Comparison of ENCODE assay signal across 10 cellular contexts in genomic region chr12:122713491-122714188, GRCh38. TPM values are rescaled to one million over a fixed set of nuclear protein-coding genes. Genes with fewer than 3 reads are reported as not detected.
"Had no signal": no experiment of that assay in that cellular context is flagged by ENCODE, and none has a peak within 500 bp of the region (broad histone marks: within the 10 kb centered on the region; RNA-seq: fewer than 3 reads in every experiment).

No MANE protein-coding gene starts in this region.

RNA-seq across cellular contexts. Expression of gene HCAR3, which starts 3.0 kb away (rescaled TPM):
- total RNA-seq: activated CD8-positive, alpha-beta T cell treated with anti-CD3 and anti-CD28 coated beads, Interleukin-2, amount 10 ng/mL, durations not matched to agents 7 days and 5 days; endodermal cell; fibroblast of villous mesenchyme; left ventricle myocardium inferior; pulmonary artery endothelial cell; right atrium auricular region had no signal
- polyA plus RNA-seq: fibroblast of lung, neural cell had no signal

RNA-seq across cellular contexts. Expression of gene HCAR2, which starts 10.5 kb away (rescaled TPM):
- total RNA-seq: activated CD4-positive, alpha-beta T cell treated with anti-CD3 and anti-CD28 coated beads for 36 hours; activated CD8-positive, alpha-beta memory T cell treated with anti-CD3 and anti-CD28 coated beads, Interleukin-2, amount 10 ng/mL, durations not matched to agents 7 days and 5 days; activated CD8-positive, alpha-beta T cell treated with anti-CD3 and anti-CD28 coated beads, Interleukin-2, amount 10 ng/mL, durations not matched to agents 7 days and 5 days; endodermal cell; pulmonary artery endothelial cell had no signal
- polyA plus RNA-seq: fibroblast of lung, neural cell had no signal

RNA-seq across cellular contexts. Expression of gene HCAR1, which starts 17.0 kb away (rescaled TPM):
- total RNA-seq: left ventricle myocardium inferior had no signal
- polyA plus RNA-seq: neural cell had no signal
